Comparison of ENCODE assay signal across 26 cellular contexts in the genomic region with DNA sequence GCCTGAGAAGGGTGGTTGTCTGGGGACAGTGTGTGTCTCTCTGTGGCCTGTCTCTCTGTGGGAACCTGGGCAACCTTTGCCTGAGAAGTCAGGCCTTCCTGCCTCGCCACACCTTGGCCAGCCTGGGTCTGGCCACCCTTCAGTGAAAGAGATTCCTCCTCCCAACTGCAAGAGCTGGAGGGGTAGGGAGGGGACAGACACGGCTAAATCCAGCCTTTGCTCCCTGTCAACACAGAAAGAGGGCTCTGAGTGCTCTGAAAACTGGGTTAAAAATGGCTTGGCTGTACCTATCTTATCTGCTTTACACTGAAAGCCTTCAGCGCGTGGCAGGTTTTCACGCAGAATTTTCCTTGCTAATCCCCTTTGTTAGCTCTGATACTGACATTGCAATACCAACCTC.
"Had no signal": no experiment of that assay in that cellular context is flagged by ENCODE, and none has a peak within 500 bp of the region (broad histone marks: within the 10 kb centered on the region; RNA-seq: fewer than 3 reads in every experiment).

No MANE protein-coding gene starts in this region.

- H3K36me3 Mint-ChIP-seq: activated CD8-positive, alpha-beta memory T cell treated with anti-CD3 and anti-CD28 coated beads, Interleukin-2, amount 10 ng/mL, durations not matched to agents 7 days and 5 days; activated naive CD8-positive, alpha-beta T cell; immature natural killer cell; natural killer cell treated with Interleukin-12 subunit alpha and Interleukin-12 subunit beta and Interleukin-15 and Interleukin-18, amount 100 ng/mL, for 72 hours; stimulated activated effector memory CD8-positive, alpha-beta T cell treated with anti-CD3 and anti-CD28 coated beads, Interleukin-12 subunit alpha, Interleukin-12 subunit beta, amount 100 ng/mL, for 72 hours; type B pancreatic cell had no signal

- H3K4me3 Mint-ChIP-seq: activated CD4-positive, alpha-beta T cell treated with anti-CD3 and anti-CD28 coated beads for 36 hours; activated CD8-positive, alpha-beta memory T cell treated with anti-CD3 and anti-CD28 coated beads, Interleukin-2, amount 10 ng/mL, durations not matched to agents 7 days and 5 days; activated CD8-positive, alpha-beta T cell treated with anti-CD3 and anti-CD28 coated beads, Interleukin-2, amount 10 ng/mL, durations not matched to agents 7 days and 5 days; activated naive CD8-positive, alpha-beta T cell; immature natural killer cell; natural killer cell treated with Interleukin-12 subunit alpha and Interleukin-12 subunit beta and Interleukin-15 and Interleukin-18, amount 100 ng/mL, for 72 hours; stimulated activated effector memory CD8-positive, alpha-beta T cell treated with anti-CD3 and anti-CD28 coated beads, Interleukin-12 subunit alpha, Interleukin-12 subunit beta, amount 100 ng/mL, for 72 hours; stimulated activated naive CD8-positive, alpha-beta T cell treated with anti-CD3 and anti-CD28 coated beads, Interleukin-15, Interleukin-2, amounts not matched to agents 100 ng/mL and 50 ng/mL, for 24 hours; T-helper 1 cell treated with Interleukin-12 subunit alpha and Interleukin-12 subunit beta and Interleukin-4 antibody, amounts not matched to agents 30 μg/mL and 1 μg/mL, for 36 hours; type B pancreatic cell had no signal

- H3K9me3 ChIP-seq: gastroesophageal sphincter, lower lobe of right lung, mucosa of descending colon, right lobe of liver, vagina had no signal

- H3K27ac ChIP-seq: gastroesophageal sphincter, lower lobe of right lung, right lobe of liver, skin epidermis, vagina had no signal

- H3K4me1 ChIP-seq: gastroesophageal sphincter, lower lobe of right lung, right lobe of liver had no signal

- H3K27ac Mint-ChIP-seq: activated CD4-positive, alpha-beta T cell treated with anti-CD3 and anti-CD28 coated beads for 36 hours; activated CD8-positive, alpha-beta memory T cell treated with anti-CD3 and anti-CD28 coated beads, Interleukin-2, amount 10 ng/mL, durations not matched to agents 7 days and 5 days; activated CD8-positive, alpha-beta T cell treated with anti-CD3 and anti-CD28 coated beads, Interleukin-2, amount 10 ng/mL, durations not matched to agents 7 days and 5 days; activated naive CD8-positive, alpha-beta T cell; activated T-helper 2 cell treated with anti-CD3 and anti-CD28 coated beads, Interferon-gamma antibody, Interleukin-2, Interleukin-4, amounts not matched to agents 10 μg/mL and 5 μg/mL and 100 μg/mL, durations not matched to agents 14 hours and 24 hours and 36 hours; immature natural killer cell; natural killer cell treated with Interleukin-12 subunit alpha and Interleukin-12 subunit beta and Interleukin-15 and Interleukin-18, amount 100 ng/mL, for 72 hours; stimulated activated effector memory CD8-positive, alpha-beta T cell treated with anti-CD3 and anti-CD28 coated beads, Interleukin-12 subunit alpha, Interleukin-12 subunit beta, amount 100 ng/mL, for 72 hours; stimulated activated naive CD8-positive, alpha-beta T cell treated with anti-CD3 and anti-CD28 coated beads, Interleukin-15, Interleukin-2, amounts not matched to agents 100 ng/mL and 50 ng/mL, for 24 hours; T-helper 1 cell treated with Interleukin-12 subunit alpha and Interleukin-12 subunit beta and Interleukin-4 antibody, amounts not matched to agents 30 μg/mL and 1 μg/mL, for 36 hours; type B pancreatic cell had no signal

- H3K4me1 Mint-ChIP-seq: activated CD4-positive, alpha-beta T cell treated with anti-CD3 and anti-CD28 coated beads for 36 hours; activated CD8-positive, alpha-beta memory T cell treated with anti-CD3 and anti-CD28 coated beads, Interleukin-2, amount 10 ng/mL, durations not matched to agents 7 days and 5 days; immature natural killer cell; stimulated activated effector memory CD8-positive, alpha-beta T cell treated with anti-CD3 and anti-CD28 coated beads, Interleukin-12 subunit alpha, Interleukin-12 subunit beta, amount 100 ng/mL, for 72 hours had no signal

- H3K4me3 ChIP-seq: gastroesophageal sphincter, lower lobe of right lung, mucosa of descending colon, right lobe of liver, skin epidermis, vagina had no signal

- H3K36me3 ChIP-seq: gastroesophageal sphincter, lower lobe of right lung, right lobe of liver, vagina had no signal

- H3K27me3 ChIP-seq: gastroesophageal sphincter, right lobe of liver, vagina had no signal

- H3K9me3 Mint-ChIP-seq: activated T-helper 2 cell treated with anti-CD3 and anti-CD28 coated beads, Interferon-gamma antibody, Interleukin-2, Interleukin-4, amounts not matched to agents 10 μg/mL and 5 μg/mL and 100 μg/mL, durations not matched to agents 14 hours and 24 hours and 36 hours; immature natural killer cell; natural killer cell treated with Interleukin-12 subunit alpha and Interleukin-12 subunit beta and Interleukin-15 and Interleukin-18, amount 100 ng/mL, for 72 hours; stimulated activated effector memory CD8-positive, alpha-beta T cell treated with anti-CD3 and anti-CD28 coated beads, Interleukin-12 subunit alpha, Interleukin-12 subunit beta, amount 100 ng/mL, for 72 hours; stimulated activated naive CD8-positive, alpha-beta T cell treated with anti-CD3 and anti-CD28 coated beads, Interleukin-15, Interleukin-2, amounts not matched to agents 100 ng/mL and 50 ng/mL, for 24 hours; T-helper 1 cell treated with Interleukin-12 subunit alpha and Interleukin-12 subunit beta and Interleukin-4 antibody, amounts not matched to agents 30 μg/mL and 1 μg/mL, for 36 hours; type B pancreatic cell had no signal

- H3K27me3 Mint-ChIP-seq: activated CD4-positive, alpha-beta T cell treated with anti-CD3 and anti-CD28 coated beads for 36 hours; activated CD8-positive, alpha-beta memory T cell treated with anti-CD3 and anti-CD28 coated beads, Interleukin-2, amount 10 ng/mL, durations not matched to agents 7 days and 5 days; activated naive CD8-positive, alpha-beta T cell; stimulated activated naive CD8-positive, alpha-beta T cell treated with anti-CD3 and anti-CD28 coated beads, Interleukin-15, Interleukin-2, amounts not matched to agents 100 ng/mL and 50 ng/mL, for 24 hours had no signal

- DNase-seq: activated CD4-positive, alpha-beta T cell treated with anti-CD3 and anti-CD28 coated beads for 36 hours; activated CD4-positive, CD25-positive, alpha-beta regulatory T cell; activated CD8-positive, alpha-beta memory T cell treated with anti-CD3 and anti-CD28 coated beads, Interleukin-2, amount 10 ng/mL, durations not matched to agents 7 days and 5 days; activated CD8-positive, alpha-beta T cell treated with anti-CD3 and anti-CD28 coated beads, Interleukin-2, amount 10 ng/mL, durations not matched to agents 7 days and 5 days; activated naive CD4-positive, alpha-beta T cell; activated T-cell treated with anti-CD3 and anti-CD28 coated beads, Interleukin-2, amount 50 U/mL, for 48 hours; anterior cingulate cortex; central memory CD4-positive, alpha-beta T cell; hypothalamus; immature natural killer cell; kidney; lower lobe of right lung; mucosa of descending colon; right lobe of liver; stimulated activated CD4-positive, alpha-beta T cell treated with anti-CD3 and anti-CD28 coated beads, Interleukin-4, amount 100 ng/mL, for 24 hours; SW 1271 had no signal
